In the genomic region with DNA sequence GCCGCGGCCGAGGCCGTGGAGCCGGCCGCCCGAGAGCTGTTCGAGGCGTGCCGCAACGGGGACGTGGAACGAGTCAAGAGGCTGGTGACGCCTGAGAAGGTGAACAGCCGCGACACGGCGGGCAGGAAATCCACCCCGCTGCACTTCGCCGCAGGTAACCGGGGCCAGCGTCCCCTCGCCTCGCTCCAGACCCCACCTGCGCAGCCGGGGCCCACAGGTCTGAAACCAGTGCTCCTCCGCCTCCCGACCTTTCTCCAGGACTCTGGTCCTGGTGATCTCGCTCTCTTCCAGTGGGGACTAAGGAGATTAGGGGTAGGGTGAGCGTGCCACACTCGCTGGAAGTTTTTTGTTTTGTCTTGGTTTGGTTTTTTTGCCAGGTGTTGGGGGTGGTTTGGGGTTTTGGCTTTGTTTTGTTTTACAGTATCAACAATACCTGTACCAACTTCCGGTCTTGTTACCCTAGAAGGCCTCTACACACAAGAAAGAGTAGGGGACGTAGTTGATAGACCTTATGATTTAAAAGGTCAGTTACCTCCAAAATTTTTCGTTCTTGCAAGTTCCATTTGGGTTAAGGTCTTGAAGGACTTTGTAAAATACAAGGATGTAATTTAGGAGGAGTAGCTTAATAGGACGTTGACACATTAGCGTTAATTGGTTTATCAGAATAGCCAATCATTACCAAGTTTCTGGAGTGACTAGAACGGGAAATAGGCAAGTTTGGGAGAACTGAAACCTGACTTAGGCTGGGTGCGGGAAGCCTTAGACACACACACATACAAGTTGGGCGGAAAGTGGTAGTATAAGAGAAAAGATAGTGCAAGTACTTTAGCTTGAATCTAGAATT, we compare ENCODE assay signal across 8 cellular contexts. TPM values are rescaled to one million over a fixed set of nuclear protein-coding genes. Genes with fewer than 3 reads are reported as not detected.
A peak's percentile ranks its signal among the peaks of the same experiment; 100 is the strongest.
DNase-seq lines count a peak whose midpoint lies in the region; ATAC-seq and TF ChIP-seq lines count a peak whose summit lies in the region.

No MANE protein-coding gene starts in this region.

- H3K9me3 ChIP-seq in heart right ventricle: no peaks in the 10 kb centered on the region

- peaks cover 0 to 31% (median 0%) of the 10 kb centered on the region in 9 donors for H3K36me3 ChIP-seq in heart right ventricle

- peak overlapping the region; percentile 96 for H3K4me3 Mint-ChIP-seq in progenitor cell of endocrine pancreas (ENCODE audit: low read depth)

- TF ChIP-seq CTCF in heart right ventricle (IDR thresholded peaks at IDR 0.05) (no peak), progenitor cell of endocrine pancreas (IDR thresholded peaks at IDR 0.05; ENCODE audit: unreplicated experiment) (no peak)

- peak overlapping the region; percentile 71 to 96 (median 85) for H3K4me3 ChIP-seq in heart right ventricle

- peaks cover 36% of the 10 kb centered on the region for H3K4me1 Mint-ChIP-seq in progenitor cell of endocrine pancreas (ENCODE audit: low read depth)

- H3K27ac ChIP-seq in heart right ventricle: peak overlapping the region; percentile 88 to 98 (median 96)

- H3K4me1 ChIP-seq in heart right ventricle: peaks cover 2 to 64% (median 46%) of the 10 kb centered on the region in 9 donors

- no peaks in the 10 kb centered on the region for H3K27me3 Mint-ChIP-seq in progenitor cell of endocrine pancreas

- no peaks in the 10 kb centered on the region for H3K9me3 Mint-ChIP-seq in progenitor cell of endocrine pancreas (ENCODE audit: low read depth)

- H3K36me3 Mint-ChIP-seq in progenitor cell of endocrine pancreas (ENCODE audit: insufficient read depth): peaks cover 15% of the 10 kb centered on the region

- WGBS in heart right ventricle, 2 donors: 0 to 1% methylated on average over 40 of the region's 40 CpGs

- no peaks in the 10 kb centered on the region for H3K27me3 ChIP-seq in heart right ventricle

- intact Hi-C loops in heart right ventricle (cut with DNase I): loop anchor here in 2 of 10 donors (5.0 to 10.0 kb wide), 2 partner anchors 106 to 108 kb away; a partner anchor contains a TSS

- DNase-seq in CD1c-positive myeloid dendritic cell (ENCODE audit: extremely low spot score): peak; percentile 91
- peak; percentile 12 for DNase-seq in activated naive CD8-positive, alpha-beta T cell treated with anti-CD3 and anti-CD28 coated beads, Interleukin-2, amount 50 U/mL, for 16 hours (ENCODE audit: low read depth, low spot score)
- DNase-seq in heart right ventricle: no peak
- peak; percentile 15 for DNase-seq in progenitor cell of endocrine pancreas (ENCODE audit: low spot score, unreplicated experiment)
- DNase-seq in NCI-H2029 (lab: John Stamatoyannopoulos, UW): no peak

- peak; percentile 48 for ATAC-seq in GM19023 (IDR thresholded peaks at IDR 0.05; ENCODE audit: unreplicated experiment)
- peak; percentile 47 for ATAC-seq in HG03135 (IDR thresholded peaks at IDR 0.05; ENCODE audit: unreplicated experiment)
- ATAC-seq in heart right ventricle: peak in 7 of 8 donors; percentile 9 to 34 (median 26)

- H3K27ac Mint-ChIP-seq in progenitor cell of endocrine pancreas: peak overlapping the region; percentile 99

TF ChIP-seq in PFSK-1, 5 proteins besides CTCF, POLR2A, EP300 and RAD21:
- no peak for TF ChIP-seq POLR2AphosphoS5 (IDR thresholded peaks at IDR 0.05; ENCODE audit: low read depth, low read length)
- peak; percentile 13 for TF ChIP-seq FOXP2 (optimal IDR thresholded peaks at IDR 0.05; ENCODE audit: borderline replicate concordance, extremely low read depth, extremely low read length, insufficient read depth)
- TF ChIP-seq SIN3A (IDR thresholded peaks at IDR 0.05; ENCODE audit: borderline replicate concordance, insufficient read depth, low read length): 0 out of 2 replicates have a peak, but pooled peaks have one; percentile 15
- TF ChIP-seq TAF1 (IDR thresholded peaks at IDR 0.05; ENCODE audit: borderline replicate concordance, insufficient read depth, low read length): no peak
- TF ChIP-seq, protein P1, sequence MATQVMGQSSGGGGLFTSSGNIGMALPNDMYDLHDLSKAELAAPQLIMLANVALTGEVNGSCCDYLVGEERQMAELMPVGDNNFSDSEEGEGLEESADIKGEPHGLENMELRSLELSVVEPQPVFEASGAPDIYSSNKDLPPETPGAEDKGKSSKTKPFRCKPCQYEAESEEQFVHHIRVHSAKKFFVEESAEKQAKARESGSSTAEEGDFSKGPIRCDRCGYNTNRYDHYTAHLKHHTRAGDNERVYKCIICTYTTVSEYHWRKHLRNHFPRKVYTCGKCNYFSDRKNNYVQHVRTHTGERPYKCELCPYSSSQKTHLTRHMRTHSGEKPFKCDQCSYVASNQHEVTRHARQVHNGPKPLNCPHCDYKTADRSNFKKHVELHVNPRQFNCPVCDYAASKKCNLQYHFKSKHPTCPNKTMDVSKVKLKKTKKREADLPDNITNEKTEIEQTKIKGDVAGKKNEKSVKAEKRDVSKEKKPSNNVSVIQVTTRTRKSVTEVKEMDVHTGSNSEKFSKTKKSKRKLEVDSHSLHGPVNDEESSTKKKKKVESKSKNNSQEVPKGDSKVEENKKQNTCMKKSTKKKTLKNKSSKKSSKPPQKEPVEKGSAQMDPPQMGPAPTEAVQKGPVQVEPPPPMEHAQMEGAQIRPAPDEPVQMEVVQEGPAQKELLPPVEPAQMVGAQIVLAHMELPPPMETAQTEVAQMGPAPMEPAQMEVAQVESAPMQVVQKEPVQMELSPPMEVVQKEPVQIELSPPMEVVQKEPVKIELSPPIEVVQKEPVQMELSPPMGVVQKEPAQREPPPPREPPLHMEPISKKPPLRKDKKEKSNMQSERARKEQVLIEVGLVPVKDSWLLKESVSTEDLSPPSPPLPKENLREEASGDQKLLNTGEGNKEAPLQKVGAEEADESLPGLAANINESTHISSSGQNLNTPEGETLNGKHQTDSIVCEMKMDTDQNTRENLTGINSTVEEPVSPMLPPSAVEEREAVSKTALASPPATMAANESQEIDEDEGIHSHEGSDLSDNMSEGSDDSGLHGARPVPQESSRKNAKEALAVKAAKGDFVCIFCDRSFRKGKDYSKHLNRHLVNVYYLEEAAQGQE (IDR thresholded peaks at IDR 0.05; ENCODE audit: insufficient read depth in 1 of 2, low read depth in 2 of 2, low read length in 2 of 2): no peak

RNA-seq across cellular contexts. Expression of a gene that starts 0.7 kb away (rescaled TPM):
- 18.9 TPM for polyA plus RNA-seq in PFSK-1 (2012; ENCODE audit: insufficient read length, low read depth)
- total RNA-seq in heart right ventricle (10 to 100 TPM; 11.8 to 21.1 (median 14.3) TPM), progenitor cell of endocrine pancreas (52.8 and 53.2 TPM in 2 replicates)
- 1 to 10 TPM; 4.7 to 6.4 TPM for polyA plus RNA-seq in heart right ventricle

Comparison
In these comparisons a context has a peak if more than half of its experiments do, and no peak if none do; other contexts are left out.
1. DNase-seq: peak in CD1c-positive myeloid dendritic cell (single experiment), activated naive CD8-positive, alpha-beta T cell treated with anti-CD3 and anti-CD28 coated beads, Interleukin-2, amount 50 U/mL, for 16 hours (single experiment) and progenitor cell of endocrine pancreas (single experiment); none in heart right ventricle (0 of 2) and NCI-H2029 (single experiment).
2. Peak in every context shown above with its lines, with median percentiles within 50 percentile points of each other: ATAC-seq.